21 cellular contexts compared by ENCODE assay signal in the genomic region with DNA sequence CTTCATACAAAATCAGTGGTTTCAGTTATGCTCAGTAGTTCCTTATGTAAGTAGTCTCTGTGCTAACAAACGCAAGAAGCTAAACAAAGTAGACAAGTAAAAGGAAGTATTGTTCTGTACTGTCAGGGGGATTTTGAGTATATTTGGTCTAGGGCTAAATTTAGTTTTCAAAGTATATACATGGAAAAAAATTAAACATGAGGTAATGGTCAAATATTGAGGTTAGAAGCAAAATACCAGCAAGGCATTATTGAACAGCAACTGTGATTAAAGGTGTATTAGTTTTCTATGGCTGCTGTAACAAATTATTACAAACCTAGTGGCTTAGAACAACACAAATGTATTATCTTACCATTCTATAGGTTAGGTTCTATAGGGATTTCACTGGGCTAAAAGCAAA. TPM values are rescaled to one million over a fixed set of nuclear protein-coding genes. Genes with fewer than 3 reads are reported as not detected.
DNase-seq lines count a peak whose midpoint lies in the region; ATAC-seq and TF ChIP-seq lines count a peak whose summit lies in the region.
"Had no signal": no experiment of that assay in that cellular context is flagged by ENCODE, and none has a peak within 500 bp of the region (broad histone marks: within the 10 kb centered on the region; RNA-seq: fewer than 3 reads in every experiment).

No MANE protein-coding gene starts in this region.

- no peaks in the 10 kb centered on the region for H3K36me3 ChIP-seq in osteoblast (ENCODE audit: insufficient read depth, low read length)
- peaks cover 3% of the 10 kb centered on the region for H3K36me3 ChIP-seq in effector memory CD4-positive, alpha-beta T cell (ENCODE audit: control insufficient read depth, insufficient read depth, low read length)
- H3K36me3 ChIP-seq: left lung, neural progenitor cell had no signal

- no peaks in the 10 kb centered on the region for H4K20me1 ChIP-seq in osteoblast (ENCODE audit: insufficient read depth, low read length)

- peaks cover 1% of the 10 kb centered on the region for H3K4me1 ChIP-seq in osteoblast (ENCODE audit: insufficient read depth, low read length)
- H3K4me1 ChIP-seq in effector memory CD4-positive, alpha-beta T cell (ENCODE audit: control insufficient read depth, insufficient read depth, low read length, poor library complexity, severe bottlenecking), result peaks cover 11% of the 10 kb centered on the region

- peak overlapping the region; percentile 31 for H3K27ac Mint-ChIP-seq in CD4-positive, alpha-beta T cell
- H3K27ac Mint-ChIP-seq in memory B cell, result peak overlapping the region; percentile 72
- H3K27ac Mint-ChIP-seq: activated naive CD8-positive, alpha-beta T cell treated with anti-CD3 and anti-CD28 coated beads, Interleukin-2, amount 10 ng/mL, durations not matched to agents 7 days and 5 days; brain; neural progenitor cell; type B pancreatic cell had no signal

- no peaks in the 10 kb centered on the region for H3K9me3 Mint-ChIP-seq in CD4-positive, alpha-beta T cell
- no peaks in the 10 kb centered on the region for H3K9me3 Mint-ChIP-seq in memory B cell
- H3K9me3 Mint-ChIP-seq: brain, neural progenitor cell had no signal

- H3K27me3 ChIP-seq in CD4-positive, alpha-beta T cell (ENCODE audit: control insufficient read depth, insufficient read depth, low read length), result no peaks in the 10 kb centered on the region
- no peaks in the 10 kb centered on the region for H3K27me3 ChIP-seq in osteoblast (ENCODE audit: insufficient read depth, low read length)
- no peaks in the 10 kb centered on the region for H3K27me3 ChIP-seq in effector memory CD4-positive, alpha-beta T cell (replicated peaks; ENCODE audit: control insufficient read depth, insufficient read depth, low read length, poor library complexity, severe bottlenecking)
- H3K27me3 ChIP-seq: left lung, neural progenitor cell had no signal

- H3K4me3 Mint-ChIP-seq in CD4-positive, alpha-beta T cell, result no peak overlapping the region
- H3K4me3 Mint-ChIP-seq in memory B cell, result no peak overlapping the region
- H3K4me3 Mint-ChIP-seq: activated naive CD8-positive, alpha-beta T cell treated with anti-CD3 and anti-CD28 coated beads, Interleukin-2, amount 10 ng/mL, durations not matched to agents 7 days and 5 days; brain; neural progenitor cell; type B pancreatic cell had no signal

- no peak overlapping the region for H3K4me2 ChIP-seq in osteoblast (ENCODE audit: insufficient read depth, low read length)
- H3K4me2 ChIP-seq: neural progenitor cell had no signal

- H3K27me3 Mint-ChIP-seq in CD4-positive, alpha-beta T cell, result no peaks in the 10 kb centered on the region
- no peaks in the 10 kb centered on the region for H3K27me3 Mint-ChIP-seq in memory B cell
- H3K27me3 Mint-ChIP-seq: activated naive CD8-positive, alpha-beta T cell treated with anti-CD3 and anti-CD28 coated beads, Interleukin-2, amount 10 ng/mL, durations not matched to agents 7 days and 5 days; brain; type B pancreatic cell had no signal

- no peaks in the 10 kb centered on the region for H3K9me3 ChIP-seq in CD4-positive, alpha-beta T cell (ENCODE audit: control insufficient read depth, low read length)
- no peaks in the 10 kb centered on the region for H3K9me3 ChIP-seq in osteoblast (ENCODE audit: low read depth, low read length)
- H3K9me3 ChIP-seq in effector memory CD4-positive, alpha-beta T cell (ENCODE audit: control insufficient read depth, low read length), result no peaks in the 10 kb centered on the region
- H3K9me3 ChIP-seq: left lung had no signal

- no peaks in the 10 kb centered on the region for H3K79me2 ChIP-seq in osteoblast (ENCODE audit: insufficient read depth, low read length)

- H2AFZ ChIP-seq in osteoblast (ENCODE audit: low read length), result no peak overlapping the region
- H2AFZ ChIP-seq: neural progenitor cell had no signal

- no peak overlapping the region for H3K4me3 ChIP-seq in osteoblast (ENCODE audit: insufficient read depth, low read length)
- no peak overlapping the region for H3K4me3 ChIP-seq in effector memory CD4-positive, alpha-beta T cell (ENCODE audit: insufficient read depth, low read depth, low read length, poor library complexity, severe bottlenecking)
- H3K4me3 ChIP-seq: left lung, neural progenitor cell had no signal

- peaks cover 82% of the 10 kb centered on the region for H3K4me1 Mint-ChIP-seq in CD4-positive, alpha-beta T cell (ENCODE audit: low read depth)
- H3K4me1 Mint-ChIP-seq in memory B cell, result peaks cover 25% of the 10 kb centered on the region

- CTCF ChIA-PET in CD4-positive, alpha-beta T cell (lab: Charles Lee), result no interaction called here

- ATAC-seq in CD4-positive, alpha-beta T cell (ENCODE audit: poor library complexity), result no peak
- ATAC-seq in GM18511 (IDR thresholded peaks at IDR 0.05; ENCODE audit: unreplicated experiment), result peak; percentile 47
- ATAC-seq in HG03378 (IDR thresholded peaks at IDR 0.05; ENCODE audit: unreplicated experiment), result peak; percentile 58
- ATAC-seq in memory B cell (ENCODE audit: low read depth), result peak; percentile 83
- ATAC-seq in HG03039 (IDR thresholded peaks at IDR 0.05; ENCODE audit: unreplicated experiment), result no peak
- ATAC-seq: left lung had no signal

- intact Hi-C loops in CD4-positive, alpha-beta T cell (cut with DNase I, micrococcal nuclease), result no loop called here

- H3K27ac ChIP-seq in CD4-positive, alpha-beta T cell (ENCODE audit: low read depth, low read length), result no peak overlapping the region
- no peak overlapping the region for H3K27ac ChIP-seq in osteoblast (ENCODE audit: low read depth, low read length)
- no peak overlapping the region for H3K27ac ChIP-seq in effector memory CD4-positive, alpha-beta T cell (ENCODE audit: insufficient read depth, low read length, poor library complexity, severe bottlenecking)
- H3K27ac ChIP-seq: left lung, neural progenitor cell had no signal

- DNase-seq in CD4-positive, alpha-beta T cell, result no peak
- DNase-seq in memory B cell (ENCODE audit: low spot score in 2 of 2) (no peak), osteoblast (ENCODE audit: insufficient read length, low spot score, missing footprints) (no peak), cortex of kidney (lab: John Stamatoyannopoulos, UW) (no peak)
- no peak for DNase-seq in effector memory CD4-positive, alpha-beta T cell
- DNase-seq: activated naive CD8-positive, alpha-beta T cell treated with anti-CD3 and anti-CD28 coated beads, Interleukin-2, amount 10 ng/mL, durations not matched to agents 7 days and 5 days; EL; glutamatergic neuron; left lung; midbrain; NCI-H1105 treated with DMSO at 0.1 percent for 48 hours; NCI-H2081; RPMI8226; T1000 had no signal

- H3K36me3 Mint-ChIP-seq in CD4-positive, alpha-beta T cell (ENCODE audit: low read depth), result peaks cover 68% of the 10 kb centered on the region
- peaks cover 5% of the 10 kb centered on the region for H3K36me3 Mint-ChIP-seq in memory B cell
- H3K36me3 Mint-ChIP-seq: type B pancreatic cell had no signal

- POLR2A ChIA-PET in CD4-positive, alpha-beta T cell (lab: Charles Lee), result no interaction called here

- no peak for TF ChIP-seq CTCF in CD4-positive, alpha-beta T cell (IDR thresholded peaks at IDR 0.05)
- TF ChIP-seq CTCF in osteoblast (IDR thresholded peaks at IDR 0.05; ENCODE audit: extremely low read depth, low read depth, low read length), result no peak

RNA-seq across cellular contexts. Expression of gene GNG2, which starts 18.8 kb away (rescaled TPM):
- 100 to 1,000 TPM; 138 to 139 TPM for total RNA-seq in CD4-positive, alpha-beta T cell
- 7.4 and 9.8 TPM in 2 replicates for total RNA-seq in osteoblast
- total RNA-seq: NCI-H460 had no signal

Comparison
In these comparisons a context has a peak if more than half of its experiments do, and no peak if none do; other contexts are left out.
1. ATAC-seq: peak in GM18511 (single experiment), HG03378 (single experiment) and memory B cell (single experiment); none in CD4-positive, alpha-beta T cell (single experiment) and HG03039 (single experiment).
2. RNA of gene GNG2, which starts 18.8 kb away (total RNA-seq): 138 to 139 TPM in CD4-positive, alpha-beta T cell; 7.4 to 9.8 TPM in osteoblast; every median in the first group is over 10 times any median in the second.